ENCODE assay signal across 9 cellular contexts in the genomic region with DNA sequence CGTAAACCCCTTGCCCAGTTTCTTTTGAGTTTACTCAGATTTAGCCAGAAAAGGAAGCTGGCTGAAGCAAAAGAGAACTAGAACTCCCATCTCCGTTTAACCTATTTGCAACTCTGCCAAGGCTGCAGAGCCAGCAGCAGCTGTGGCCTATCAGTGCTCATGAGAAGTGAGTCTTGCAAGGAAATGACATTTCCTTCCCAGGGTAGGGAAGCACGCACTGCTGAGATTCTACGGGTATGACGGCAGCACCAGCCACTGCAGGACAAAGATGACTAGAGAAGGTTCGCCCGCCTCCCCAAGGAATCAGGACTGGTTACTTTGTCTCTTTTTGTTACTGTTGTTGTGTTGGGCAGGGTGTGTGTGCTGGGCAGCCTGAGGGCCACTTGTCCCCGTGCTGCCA. TPM values are rescaled to one million over a fixed set of nuclear protein-coding genes. Genes with fewer than 3 reads are reported as not detected.
DNase-seq lines count a peak whose midpoint lies in the region; ATAC-seq and TF ChIP-seq lines count a peak whose summit lies in the region.
"Had no signal": no experiment of that assay in that cellular context is flagged by ENCODE, and none has a peak within 500 bp of the region (broad histone marks: within the 10 kb centered on the region; RNA-seq: fewer than 3 reads in every experiment).

No MANE protein-coding gene starts in this region.

- peak; percentile 74 for ATAC-seq in GM21576 (IDR thresholded peaks at IDR 0.05; ENCODE audit: unreplicated experiment)
- ATAC-seq in activated CD8-positive, alpha-beta memory T cell treated with anti-CD3 and anti-CD28 coated beads, Interleukin-2, amount 10 ng/mL, durations not matched to agents 7 days and 5 days: no peak

- peak overlapping the region; percentile 57 for H3K4me2 ChIP-seq in DOHH2 (ENCODE audit: low read length)

- H3K4me3 Mint-ChIP-seq in activated CD8-positive, alpha-beta memory T cell treated with anti-CD3 and anti-CD28 coated beads, Interleukin-2, amount 10 ng/mL, durations not matched to agents 7 days and 5 days: no peak overlapping the region

- peaks cover 2% of the 10 kb centered on the region; the same call in 1 of the 2 replicates for H3F3A ChIP-seq in DOHH2 (ENCODE audit: control insufficient read depth, insufficient read depth)

- H3K36me3 Mint-ChIP-seq in activated CD8-positive, alpha-beta memory T cell treated with anti-CD3 and anti-CD28 coated beads, Interleukin-2, amount 10 ng/mL, durations not matched to agents 7 days and 5 days: no peaks in the 10 kb centered on the region

- no peaks in the 10 kb centered on the region for H3K9me3 Mint-ChIP-seq in activated CD8-positive, alpha-beta memory T cell treated with anti-CD3 and anti-CD28 coated beads, Interleukin-2, amount 10 ng/mL, durations not matched to agents 7 days and 5 days (ENCODE audit: low read depth)

- TF ChIP-seq CTCF in DOHH2 (IDR thresholded peaks at IDR 0.05; ENCODE audit: low read depth, low read length, poor library complexity, severe bottlenecking): no peak

- H3K36me3 ChIP-seq in DOHH2 (ENCODE audit: control insufficient read depth, low read length): no peaks in the 10 kb centered on the region
- H3K36me3 ChIP-seq: cardiac muscle cell had no signal

- no peaks in the 10 kb centered on the region for H3K79me2 ChIP-seq in DOHH2 (ENCODE audit: control insufficient read depth, low read length)

- no peaks in the 10 kb centered on the region for H3K27me3 ChIP-seq in DOHH2 (ENCODE audit: control insufficient read depth, low read length)
- H3K27me3 ChIP-seq: cardiac muscle cell had no signal

- no peaks in the 10 kb centered on the region for H3K9me2 ChIP-seq in DOHH2 (replicated peaks; ENCODE audit: control insufficient read depth, low read length)

- no peak overlapping the region for H3K27ac Mint-ChIP-seq in activated CD8-positive, alpha-beta memory T cell treated with anti-CD3 and anti-CD28 coated beads, Interleukin-2, amount 10 ng/mL, durations not matched to agents 7 days and 5 days

- no peaks in the 10 kb centered on the region; the same call in 1 of the 2 replicates for H4K20me1 ChIP-seq in DOHH2 (ENCODE audit: control insufficient read depth, insufficient read depth, low read depth, low read length)

- no peaks in the 10 kb centered on the region for H3K9me3 ChIP-seq in DOHH2 (ENCODE audit: control insufficient read depth, insufficient read depth, low read length)

- peaks cover 35% of the 10 kb centered on the region for H3K4me1 ChIP-seq in DOHH2 (ENCODE audit: control insufficient read depth, low read length)

- DNase-seq in NCI-H2227 treated with DMSO at 0.1 percent for 48 hours (lab: John Stamatoyannopoulos, UW): peak; percentile 70
- DNase-seq in germinal center (ENCODE audit: low spot score): peak; percentile 46
- peak; percentile 82 for DNase-seq in pulmonary artery endothelial cell (ENCODE audit: low read depth, low spot score)
- no peak for DNase-seq in activated CD8-positive, alpha-beta memory T cell treated with anti-CD3 and anti-CD28 coated beads, Interleukin-2, amount 10 ng/mL, durations not matched to agents 7 days and 5 days
- DNase-seq in activated T-cell treated with anti-CD3 and anti-CD28 coated beads for 4 hours: no peak
- no peak for DNase-seq in DMS153 (lab: John Stamatoyannopoulos, UW)

- peak overlapping the region; percentile 37; the same call in 1 of the 2 replicates for H3K4me3 ChIP-seq in DOHH2 (ENCODE audit: low read length)
- H3K4me3 ChIP-seq: cardiac muscle cell had no signal

- H3K27ac ChIP-seq in DOHH2 (ENCODE audit: low read depth, low read length): no peak overlapping the region
- H3K27ac ChIP-seq: cardiac muscle cell had no signal

- no peaks in the 10 kb centered on the region for H3K27me3 Mint-ChIP-seq in activated CD8-positive, alpha-beta memory T cell treated with anti-CD3 and anti-CD28 coated beads, Interleukin-2, amount 10 ng/mL, durations not matched to agents 7 days and 5 days

- CTCF ChIA-PET in activated CD8-positive, alpha-beta memory T cell treated with anti-CD3 and anti-CD28 coated beads, Interleukin-2, amount 10 ng/mL, durations not matched to agents 7 days and 5 days (lab: Charles Lee): no interaction called here

- H3K4me1 Mint-ChIP-seq in activated CD8-positive, alpha-beta memory T cell treated with anti-CD3 and anti-CD28 coated beads, Interleukin-2, amount 10 ng/mL, durations not matched to agents 7 days and 5 days: peaks cover 4% of the 10 kb centered on the region

RNA-seq across cellular contexts. Expression of a gene that starts 47.6 kb away (rescaled TPM):
- 0.33 and 0.39 TPM in 2 replicates for total RNA-seq in pulmonary artery endothelial cell
- not detected for total RNA-seq in activated CD8-positive, alpha-beta memory T cell treated with anti-CD3 and anti-CD28 coated beads, Interleukin-2, amount 10 ng/mL, durations not matched to agents 7 days and 5 days

Comparison
In these comparisons a context has a peak if more than half of its experiments do, and no peak if none do; other contexts are left out.
1. DNase-seq: peak in NCI-H2227 treated with DMSO at 0.1 percent for 48 hours (single experiment), germinal center (single experiment) and pulmonary artery endothelial cell (single experiment); none in activated CD8-positive, alpha-beta memory T cell treated with anti-CD3 and anti-CD28 coated beads, Interleukin-2, amount 10 ng/mL, durations not matched to agents 7 days and 5 days (single experiment), activated T-cell treated with anti-CD3 and anti-CD28 coated beads for 4 hours (single experiment) and DMS153 (single experiment).